ENCODE assay signal across 8 cellular contexts in genomic region chr12:117874842-117875434, GRCh38.
DNase-seq lines count a peak whose midpoint lies in the region; ATAC-seq and TF ChIP-seq lines count a peak whose summit lies in the region.

No MANE protein-coding gene starts in this region.

- H3K9me3 Mint-ChIP-seq in activated T-cell treated with anti-CD3 and anti-CD28 coated beads, Interleukin-2, amount 50 U/mL, for 4 hours: no peaks in the 10 kb centered on the region
- no peaks in the 10 kb centered on the region for H3K9me3 Mint-ChIP-seq in neural progenitor cell

- H2AFZ ChIP-seq in OCI-LY3 (ENCODE audit: low read depth, low read length) (peak overlapping the region; percentile 63), neural progenitor cell (replicated peaks) (no peak overlapping the region)

- H3K27me3 ChIP-seq in OCI-LY3 (ENCODE audit: low read depth, low read length): peaks cover 17% of the 10 kb centered on the region
- H3K27me3 ChIP-seq in neural progenitor cell: peaks cover 3% of the 10 kb centered on the region
- peaks cover 20% of the 10 kb centered on the region for H3K27me3 ChIP-seq in suprapubic skin

- H3K4me3 ChIP-seq in GM12865 (ENCODE audit: low read depth, low read length): no peak overlapping the region
- no peak overlapping the region for H3K4me3 ChIP-seq in OCI-LY3 (ENCODE audit: low read length)
- no peak overlapping the region for H3K4me3 ChIP-seq in fibroblast of mammary gland (ENCODE audit: control insufficient read depth, low read depth, low read length)
- no peak overlapping the region for H3K4me3 ChIP-seq in neural progenitor cell
- no peak overlapping the region for H3K4me3 ChIP-seq in suprapubic skin

- no peak overlapping the region for H3K9ac ChIP-seq in OCI-LY3 (ENCODE audit: low read length)
- no peak overlapping the region for H3K9ac ChIP-seq in neural progenitor cell

- TF ChIP-seq CTCF in GM12865 (IDR thresholded peaks at IDR 0.05; ENCODE audit: insufficient read depth, low read depth, low read length, missing control alignments): peak; percentile 83
- peak; percentile 79 for TF ChIP-seq CTCF in OCI-LY3 (IDR thresholded peaks at IDR 0.05; ENCODE audit: low read depth, low read length)
- TF ChIP-seq CTCF in fibroblast of mammary gland (conservative IDR thresholded peaks at IDR 0.05; ENCODE audit: control insufficient read depth, insufficient read depth, low read depth, low read length): peak; percentile 86
- peak; percentile 92 for TF ChIP-seq CTCF in neural progenitor cell (IDR thresholded peaks at IDR 0.05)
- peak; percentile 60 to 90 for TF ChIP-seq CTCF in suprapubic skin (IDR thresholded peaks at IDR 0.05)

- H3K27me3 Mint-ChIP-seq in activated T-cell treated with anti-CD3 and anti-CD28 coated beads, Interleukin-2, amount 50 U/mL, for 4 hours (ENCODE audit: low read depth): peaks cover 18% of the 10 kb centered on the region
- H3K27me3 Mint-ChIP-seq in neural progenitor cell (ENCODE audit: insufficient read depth, low read depth): no peaks in the 10 kb centered on the region

- peaks cover 11% of the 10 kb centered on the region for H3K4me1 Mint-ChIP-seq in activated T-cell treated with anti-CD3 and anti-CD28 coated beads, Interleukin-2, amount 50 U/mL, for 4 hours (ENCODE audit: low read depth)
- H3K4me1 Mint-ChIP-seq in neural progenitor cell: peaks cover 26% of the 10 kb centered on the region

- H3K4me3 Mint-ChIP-seq in activated T-cell treated with anti-CD3 and anti-CD28 coated beads, Interleukin-2, amount 50 U/mL, for 4 hours: no peak overlapping the region
- H3K4me3 Mint-ChIP-seq in neural progenitor cell: peak overlapping the region; percentile 13

- H3K9me3 ChIP-seq in OCI-LY3 (ENCODE audit: insufficient read depth, low read length): no peaks in the 10 kb centered on the region
- H3K9me3 ChIP-seq in neural progenitor cell (ENCODE audit: low read depth): no peaks in the 10 kb centered on the region
- no peaks in the 10 kb centered on the region for H3K9me3 ChIP-seq in suprapubic skin

- H3K36me3 Mint-ChIP-seq in activated T-cell treated with anti-CD3 and anti-CD28 coated beads, Interleukin-2, amount 50 U/mL, for 4 hours (ENCODE audit: insufficient read depth): no peaks in the 10 kb centered on the region
- H3K36me3 Mint-ChIP-seq in neural progenitor cell: no peaks in the 10 kb centered on the region

- TF ChIP-seq POLR2A in suprapubic skin (IDR thresholded peaks at IDR 0.05): no peak

- no peak overlapping the region for H3K27ac Mint-ChIP-seq in neural progenitor cell

- H3K4me2 ChIP-seq in OCI-LY3 (ENCODE audit: low read length): peak overlapping the region; percentile 39; the same call in 1 of the 2 replicates
- no peak overlapping the region for H3K4me2 ChIP-seq in neural progenitor cell

- peaks cover 14% of the 10 kb centered on the region for H3F3A ChIP-seq in neural progenitor cell (ENCODE audit: low read depth)

- H3K79me2 ChIP-seq in OCI-LY3 (ENCODE audit: low read length) (no peaks in the 10 kb centered on the region), neural progenitor cell (ENCODE audit: low read depth) (no peaks in the 10 kb centered on the region)

- DNase-seq in GM12865 (ENCODE audit: low read depth) (peak; percentile 77), HPDE6-E6E7 (ENCODE audit: extremely low spot score) (peak; percentile 40), fibroblast of mammary gland (ENCODE audit: low read depth) (peak; percentile 57), neural progenitor cell (ENCODE audit: low spot score) (peak; percentile 83), suprapubic skin (ENCODE audit: low spot score in 2 of 2) (peak; percentile 68 to 81)
- DNase-seq in activated T-cell treated with anti-CD3 and anti-CD28 coated beads, Interleukin-2, amount 50 U/mL, for 4 hours: peak; percentile 52

- no peak for TF ChIP-seq EP300 in suprapubic skin (IDR thresholded peaks at IDR 0.05)

- 18% methylated on average over 19 of the region's 19 CpGs for WGBS in suprapubic skin

- no peak overlapping the region for H3K27ac ChIP-seq in OCI-LY3 (ENCODE audit: low read length)
- H3K27ac ChIP-seq in neural progenitor cell: no peak overlapping the region
- no peak overlapping the region for H3K27ac ChIP-seq in suprapubic skin

- H3K36me3 ChIP-seq in OCI-LY3 (replicated peaks; ENCODE audit: low read depth, low read length): no peaks in the 10 kb centered on the region
- no peaks in the 10 kb centered on the region for H3K36me3 ChIP-seq in neural progenitor cell
- H3K36me3 ChIP-seq in suprapubic skin: no peaks in the 10 kb centered on the region

- no peaks in the 10 kb centered on the region for H3K4me1 ChIP-seq in OCI-LY3 (ENCODE audit: low read length)
- H3K4me1 ChIP-seq in neural progenitor cell: no peaks in the 10 kb centered on the region
- H3K4me1 ChIP-seq in suprapubic skin: no peaks in the 10 kb centered on the region

- H4K20me1 ChIP-seq in OCI-LY3 (ENCODE audit: insufficient read depth, low read length) (no peaks in the 10 kb centered on the region), neural progenitor cell (ENCODE audit: low read depth) (peaks cover 9% of the 10 kb centered on the region)

- peak; percentile 55 to 62 for ATAC-seq in activated T-cell treated with anti-CD3 and anti-CD28 coated beads, Interleukin-2, amount 50 U/mL, for 4 hours
- ATAC-seq in HG02623 (IDR thresholded peaks at IDR 0.05; ENCODE audit: unreplicated experiment): no peak
